1 cellular context compared by ENCODE assay signal in the genomic region with DNA sequence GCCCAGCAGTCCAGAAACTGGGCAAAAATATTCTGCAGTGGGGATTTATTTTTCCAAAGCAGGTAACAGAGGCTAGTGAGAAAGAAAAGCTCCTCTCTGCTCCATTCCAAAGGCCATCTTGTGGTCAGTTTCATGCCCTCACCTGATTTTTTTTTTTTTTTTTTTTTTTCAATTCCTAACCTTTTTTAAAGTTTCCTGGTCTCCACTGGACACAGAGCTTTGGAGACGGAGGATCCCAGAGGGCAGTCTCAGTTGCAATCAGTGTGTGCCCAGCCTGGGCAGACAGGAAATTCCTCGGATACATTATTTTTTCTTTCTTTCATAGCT.
TF ChIP-seq lines count a peak whose summit lies in the region.

No MANE protein-coding gene starts in this region.

TF ChIP-seq in WTC11, 78 proteins besides CTCF, POLR2A, EP300 and RAD21 (continued from another document):
- TF ChIP-seq, protein P1, sequence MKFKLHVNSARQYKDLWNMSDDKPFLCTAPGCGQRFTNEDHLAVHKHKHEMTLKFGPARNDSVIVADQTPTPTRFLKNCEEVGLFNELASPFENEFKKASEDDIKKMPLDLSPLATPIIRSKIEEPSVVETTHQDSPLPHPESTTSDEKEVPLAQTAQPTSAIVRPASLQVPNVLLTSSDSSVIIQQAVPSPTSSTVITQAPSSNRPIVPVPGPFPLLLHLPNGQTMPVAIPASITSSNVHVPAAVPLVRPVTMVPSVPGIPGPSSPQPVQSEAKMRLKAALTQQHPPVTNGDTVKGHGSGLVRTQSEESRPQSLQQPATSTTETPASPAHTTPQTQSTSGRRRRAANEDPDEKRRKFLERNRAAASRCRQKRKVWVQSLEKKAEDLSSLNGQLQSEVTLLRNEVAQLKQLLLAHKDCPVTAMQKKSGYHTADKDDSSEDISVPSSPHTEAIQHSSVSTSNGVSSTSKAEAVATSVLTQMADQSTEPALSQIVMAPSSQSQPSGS (CRISPR knock-in tag; IDR thresholded peaks at IDR 0.05; ENCODE audit: borderline replicate concordance, low read depth) = no peak
